ENCODE assay signal across 33 cellular contexts in the genomic region with DNA sequence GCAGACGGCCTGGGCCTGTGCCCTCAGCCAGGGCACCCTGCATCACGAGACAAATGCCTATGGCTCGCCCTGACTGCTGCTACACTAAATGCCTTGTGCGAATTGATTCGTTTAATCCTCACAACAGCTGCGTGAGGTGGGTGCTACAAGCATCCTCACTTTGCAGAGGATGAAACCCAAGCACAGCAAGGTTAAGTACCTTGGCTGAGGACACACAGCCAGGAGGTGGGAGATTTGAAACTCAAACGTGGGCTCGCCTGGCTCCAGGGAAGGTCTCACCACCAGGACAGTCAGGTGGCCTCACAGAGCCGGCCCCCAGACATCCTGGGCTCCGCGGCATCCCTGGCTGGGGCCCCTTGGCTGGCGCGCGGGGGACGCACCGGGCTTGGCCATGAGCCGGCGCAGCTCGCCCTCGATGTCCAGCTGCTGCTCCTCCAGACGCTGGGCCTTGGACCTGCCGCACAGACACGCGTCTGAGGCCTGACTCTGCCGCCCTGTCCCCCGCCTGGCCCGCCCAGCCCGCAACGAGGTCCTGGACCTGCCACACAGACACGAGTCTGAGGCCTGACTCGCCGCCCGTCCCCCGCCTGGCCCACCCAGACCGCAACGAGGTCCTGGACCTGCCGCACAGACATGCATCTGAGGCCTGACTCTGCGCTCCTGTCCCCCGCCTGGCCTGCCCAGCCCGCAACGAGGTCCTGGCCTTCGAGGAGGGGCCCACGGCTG.
"Had no signal": no experiment of that assay in that cellular context is flagged by ENCODE, and none has a peak within 500 bp of the region (broad histone marks: within the 10 kb centered on the region; RNA-seq: fewer than 3 reads in every experiment).

No MANE protein-coding gene starts in this region.

- H3K9me3 ChIP-seq: adrenal gland, body of pancreas, esophagus muscularis mucosa, gastrocnemius medialis, heart left ventricle had no signal

- H3K36me3 Mint-ChIP-seq: activated CD4-positive, alpha-beta memory T cell treated with anti-CD3 and anti-CD28 coated beads for 36 hours; activated CD8-positive, alpha-beta memory T cell treated with anti-CD3 and anti-CD28 coated beads, Interleukin-2, amount 10 ng/mL, durations not matched to agents 7 days and 5 days; activated naive CD4-positive, alpha-beta T cell treated with anti-CD3 and anti-CD28 coated beads, Interleukin-2, amount 50 U/mL, for 24 hours; activated naive CD8-positive, alpha-beta T cell treated with anti-CD3 and anti-CD28 coated beads for 36 hours had no signal

- H3K4me1 ChIP-seq: adrenal gland, foreskin keratinocyte, gastrocnemius medialis had no signal

- H3K36me3 ChIP-seq: gastrocnemius medialis had no signal

- H3K27ac Mint-ChIP-seq: activated CD4-positive, alpha-beta memory T cell treated with anti-CD3 and anti-CD28 coated beads for 36 hours; activated CD4-positive, alpha-beta T cell treated with anti-CD3 and anti-CD28 coated beads for 36 hours; activated CD4-positive, alpha-beta T cell treated with anti-CD3 and anti-CD28 coated beads, Interleukin-2, amount 10 ng/mL, durations not matched to agents 24 days and 14 days; activated CD8-positive, alpha-beta memory T cell treated with anti-CD3 and anti-CD28 coated beads, Interleukin-2, amount 10 ng/mL, durations not matched to agents 7 days and 5 days; activated CD8-positive, alpha-beta T cell treated with anti-CD3 and anti-CD28 coated beads, Interleukin-2, amount 10 ng/mL, durations not matched to agents 7 days and 5 days; activated naive CD4-positive, alpha-beta T cell treated with anti-CD3 and anti-CD28 coated beads for 36 hours; activated naive CD4-positive, alpha-beta T cell treated with anti-CD3 and anti-CD28 coated beads, Interleukin-2, amount 50 U/mL, for 24 hours; activated naive CD8-positive, alpha-beta T cell treated with anti-CD3 and anti-CD28 coated beads for 36 hours; activated naive CD8-positive, alpha-beta T cell treated with anti-CD3 and anti-CD28 coated beads, Interleukin-2, amount 50 U/mL, for 24 hours; activated T-helper 1 cell treated with anti-CD3 and anti-CD28 coated beads, Interleukin-12 subunit alpha, Interleukin-12 subunit beta, Interleukin-2, Interleukin-4 antibody, amounts not matched to agents 30 ng/mL and 10 ng/mL and 1 ng/mL, durations not matched to agents 14 hours and 24 hours and 36 hours; activated T-helper 2 cell treated with anti-CD3 and anti-CD28 coated beads, Interferon-gamma antibody, Interleukin-2, Interleukin-4, amounts not matched to agents 10 μg/mL and 5 μg/mL and 100 μg/mL, durations not matched to agents 14 hours and 24 hours and 36 hours had no signal

- H3K27ac ChIP-seq: adrenal gland, body of pancreas, esophagus muscularis mucosa, foreskin keratinocyte, gastrocnemius medialis, heart left ventricle had no signal

- FAIRE-seq: colon, endometrium had no signal

- H3K4me3 ChIP-seq: adrenal gland, body of pancreas, esophagus muscularis mucosa, gastrocnemius medialis, heart left ventricle had no signal

- H3K4me3 Mint-ChIP-seq: activated CD4-positive, alpha-beta memory T cell treated with anti-CD3 and anti-CD28 coated beads for 36 hours; activated CD4-positive, alpha-beta T cell treated with anti-CD3 and anti-CD28 coated beads for 36 hours; activated CD4-positive, alpha-beta T cell treated with anti-CD3 and anti-CD28 coated beads, Interleukin-2, amount 10 ng/mL, durations not matched to agents 24 days and 14 days; activated CD8-positive, alpha-beta memory T cell treated with anti-CD3 and anti-CD28 coated beads, Interleukin-2, amount 10 ng/mL, durations not matched to agents 7 days and 5 days; activated CD8-positive, alpha-beta T cell treated with anti-CD3 and anti-CD28 coated beads, Interleukin-2, amount 10 ng/mL, durations not matched to agents 7 days and 5 days; activated naive CD4-positive, alpha-beta T cell treated with anti-CD3 and anti-CD28 coated beads for 36 hours; activated naive CD4-positive, alpha-beta T cell treated with anti-CD3 and anti-CD28 coated beads, Interleukin-2, amount 50 U/mL, for 24 hours; activated naive CD8-positive, alpha-beta T cell treated with anti-CD3 and anti-CD28 coated beads for 36 hours; activated naive CD8-positive, alpha-beta T cell treated with anti-CD3 and anti-CD28 coated beads, Interleukin-2, amount 50 U/mL, for 24 hours; activated T-helper 1 cell treated with anti-CD3 and anti-CD28 coated beads, Interleukin-12 subunit alpha, Interleukin-12 subunit beta, Interleukin-2, Interleukin-4 antibody, amounts not matched to agents 30 ng/mL and 10 ng/mL and 1 ng/mL, durations not matched to agents 14 hours and 24 hours and 36 hours had no signal

- ATAC-seq: activated CD4-positive, alpha-beta T cell treated with anti-CD3 and anti-CD28 coated beads for 36 hours; activated CD8-positive, alpha-beta memory T cell treated with anti-CD3 and anti-CD28 coated beads, Interleukin-2, amount 10 ng/mL, durations not matched to agents 7 days and 5 days; activated CD8-positive, alpha-beta T cell treated with anti-CD3 and anti-CD28 coated beads, Interleukin-2, amount 10 ng/mL, durations not matched to agents 7 days and 5 days; activated naive CD8-positive, alpha-beta T cell treated with anti-CD3 and anti-CD28 coated beads, Interleukin-2, amount 50 U/mL, for 24 hours; body of pancreas; foreskin keratinocyte; gastrocnemius medialis; heart left ventricle had no signal

- H3K27me3 ChIP-seq: adrenal gland had no signal

- DNase-seq: activated CD4-positive, alpha-beta memory T cell treated with anti-CD3 and anti-CD28 coated beads for 36 hours; activated CD4-positive, alpha-beta T cell treated with anti-CD3 and anti-CD28 coated beads for 36 hours; activated CD4-positive, alpha-beta T cell treated with anti-CD3 and anti-CD28 coated beads, Interleukin-2, amount 10 ng/mL, durations not matched to agents 24 days and 14 days; activated CD4-positive, CD25-positive, alpha-beta regulatory T cell; activated CD4-positive, CD25-positive, alpha-beta regulatory T cell treated with anti-CD3 and anti-CD28 coated beads, Interleukin-2, amount 50 U/mL, for 72 hours; activated CD8-positive, alpha-beta memory T cell treated with anti-CD3 and anti-CD28 coated beads, Interleukin-2, amount 10 ng/mL, durations not matched to agents 7 days and 5 days; activated CD8-positive, alpha-beta memory T cell treated with anti-CD3 and anti-CD28 coated beads, Interleukin-2, amount 50 U/mL, for 4 hours; activated CD8-positive, alpha-beta T cell treated with anti-CD3 and anti-CD28 coated beads, Interleukin-2, amount 10 ng/mL, durations not matched to agents 7 days and 5 days; activated effector memory CD4-positive, alpha-beta T cell treated with anti-CD3 and anti-CD28 coated beads, Interleukin-2, amount 50 U/mL, for 16 hours; activated naive CD4-positive, alpha-beta T cell treated with anti-CD3 and anti-CD28 coated beads for 36 hours; activated naive CD8-positive, alpha-beta T cell treated with anti-CD3 and anti-CD28 coated beads for 36 hours; activated naive CD8-positive, alpha-beta T cell treated with anti-CD3 and anti-CD28 coated beads, Interleukin-2, amount 50 U/mL, for 24 hours; activated T-cell treated with anti-CD3 and anti-CD28 coated beads, Interleukin-2, amount 50 U/mL, for 1 hour; activated T-cell treated with anti-CD3 and anti-CD28 coated beads, Interleukin-2, amount 50 U/mL, for 48 hours; adrenal gland; amygdala; aorta; body of pancreas; caudate nucleus; cortex of kidney; dermis blood vessel endothelial cell; effector CD8-positive, alpha-beta T cell; foreskin keratinocyte; gastrocnemius medialis; glutamatergic neuron; heart left ventricle; T-helper 2 cell had no signal

- H3K9me3 Mint-ChIP-seq: activated CD4-positive, alpha-beta memory T cell treated with anti-CD3 and anti-CD28 coated beads for 36 hours; activated CD4-positive, alpha-beta T cell treated with anti-CD3 and anti-CD28 coated beads, Interleukin-2, amount 10 ng/mL, durations not matched to agents 24 days and 14 days; activated naive CD4-positive, alpha-beta T cell treated with anti-CD3 and anti-CD28 coated beads, Interleukin-2, amount 50 U/mL, for 24 hours; activated naive CD8-positive, alpha-beta T cell treated with anti-CD3 and anti-CD28 coated beads for 36 hours; activated naive CD8-positive, alpha-beta T cell treated with anti-CD3 and anti-CD28 coated beads, Interleukin-2, amount 50 U/mL, for 24 hours; activated T-helper 1 cell treated with anti-CD3 and anti-CD28 coated beads, Interleukin-12 subunit alpha, Interleukin-12 subunit beta, Interleukin-2, Interleukin-4 antibody, amounts not matched to agents 30 ng/mL and 10 ng/mL and 1 ng/mL, durations not matched to agents 14 hours and 24 hours and 36 hours; activated T-helper 2 cell treated with anti-CD3 and anti-CD28 coated beads, Interferon-gamma antibody, Interleukin-2, Interleukin-4, amounts not matched to agents 10 μg/mL and 5 μg/mL and 100 μg/mL, durations not matched to agents 14 hours and 24 hours and 36 hours had no signal
